In genomic region chr5:142994242-142994641, GRCh38 we compare ENCODE assay signal across 21 cellular contexts.
"Had no signal": no experiment of that assay in that cellular context is flagged by ENCODE, and none has a peak within 500 bp of the region (broad histone marks: within the 10 kb centered on the region; RNA-seq: fewer than 3 reads in every experiment).

No MANE protein-coding gene starts in this region.

- H3K4me1 Mint-ChIP-seq: nephron had no signal

- H3K4me3 ChIP-seq: breast epithelium, esophagus squamous epithelium, thyroid gland had no signal

- H3K4me3 Mint-ChIP-seq: activated CD4-positive, alpha-beta memory T cell treated with anti-CD3 and anti-CD28 coated beads, Interleukin-2, amount 10 ng/mL, durations not matched to agents 7 days and 5 days; activated T-cell treated with anti-CD3 and anti-CD28 coated beads, Interleukin-2, amount 50 U/mL, for 72 hours; nephron had no signal

- H3K27me3 Mint-ChIP-seq: activated CD4-positive, alpha-beta memory T cell treated with anti-CD3 and anti-CD28 coated beads, Interleukin-2, amount 10 ng/mL, durations not matched to agents 7 days and 5 days had no signal

- ATAC-seq: activated T-cell treated with anti-CD3 and anti-CD28 coated beads, Interleukin-2, amount 50 U/mL, for 72 hours had no signal

- H3K4me1 ChIP-seq: breast epithelium, esophagus squamous epithelium, thyroid gland had no signal

- H3K9me3 ChIP-seq: esophagus squamous epithelium, thyroid gland had no signal

- H3K27me3 ChIP-seq: breast epithelium, esophagus squamous epithelium, thyroid gland had no signal

- H3K36me3 ChIP-seq: breast epithelium, esophagus squamous epithelium, thyroid gland had no signal

- DNase-seq: activated CD4-positive, alpha-beta memory T cell treated with anti-CD3 and anti-CD28 coated beads, Interleukin-2, amount 10 ng/mL, durations not matched to agents 7 days and 5 days; activated CD4-positive, alpha-beta T cell treated with anti-CD3 and anti-CD28 coated beads for 48 hours; activated CD4-positive, CD25-positive, alpha-beta regulatory T cell; activated CD8-positive, alpha-beta memory T cell treated with anti-CD3 and anti-CD28 coated beads, Interleukin-2, amount 50 U/mL, for 48 hours; activated effector memory CD4-positive, alpha-beta T cell treated with anti-CD3 and anti-CD28 coated beads, Interleukin-2, amount 50 U/mL, for 16 hours; activated naive CD4-positive, alpha-beta T cell treated with anti-CD3 and anti-CD28 coated beads, Interleukin-2, amount 50 U/mL, for 16 hours; activated T-cell treated with anti-CD3 and anti-CD28 coated beads, Interleukin-2, amount 50 U/mL, for 72 hours; cerebellar nuclear complex; cortex of kidney; effector CD4-positive, alpha-beta T cell; esophagus squamous epithelium; mesenchymal stem cell; retina; stimulated activated CD4-positive, alpha-beta T cell treated with anti-CD3 and anti-CD28 coated beads, Interleukin-12 subunit alpha, Interleukin-12 subunit beta, amount 100 ng/mL, for 4 hours; stimulated activated CD4-positive, alpha-beta T cell treated with anti-CD3 and anti-CD28 coated beads, Interleukin-1b, Interleukin-23, amount 100 ng/mL, for 48 hours; stimulated activated CD8-positive, alpha-beta memory T cell treated with anti-CD3 and anti-CD28 coated beads, Interleukin-4, amount 100 ng/mL, for 48 hours; stimulated activated naive CD4-positive, alpha-beta T cell treated with Interleukin-2 at 50 U/mL for 16 hours; T1000; thyroid gland had no signal

- H3K27ac ChIP-seq: breast epithelium, esophagus squamous epithelium, thyroid gland had no signal

- H3K27ac Mint-ChIP-seq: activated CD4-positive, alpha-beta memory T cell treated with anti-CD3 and anti-CD28 coated beads, Interleukin-2, amount 10 ng/mL, durations not matched to agents 7 days and 5 days; activated T-cell treated with anti-CD3 and anti-CD28 coated beads, Interleukin-2, amount 50 U/mL, for 72 hours; nephron had no signal
